In the genomic region with DNA sequence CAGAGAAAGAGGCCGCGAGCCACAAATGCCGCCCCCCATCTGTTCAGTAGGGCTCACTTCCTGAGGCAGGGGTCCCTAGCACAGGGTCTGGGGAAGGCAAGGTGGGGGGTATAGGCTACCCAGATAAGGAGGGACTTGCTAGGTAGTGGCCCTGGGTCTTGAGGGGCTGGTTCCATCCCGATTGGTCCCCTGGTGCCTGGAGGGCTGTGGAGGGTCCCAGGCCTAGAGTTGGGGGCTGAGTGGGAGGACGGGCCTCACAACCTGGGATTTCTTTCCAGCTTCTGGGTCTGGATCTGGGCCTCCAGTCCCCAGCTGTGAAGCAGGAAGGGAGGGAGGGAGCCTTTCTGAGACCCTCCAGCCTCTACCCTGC, we compare ENCODE assay signal across 20 cellular contexts.
"Had no signal": no experiment of that assay in that cellular context is flagged by ENCODE, and none has a peak within 500 bp of the region (broad histone marks: within the 10 kb centered on the region; RNA-seq: fewer than 3 reads in every experiment).

No MANE protein-coding gene starts in this region.

- H3K4me3 Mint-ChIP-seq: mesothelial cell of epicardium; stimulated activated memory B cell treated with anti-CD40 and anti-IgM and Interleukin-4, amounts not matched to agents 10 μg/mL and 1 μg/mL and 100 μg/mL, for 72 hours had no signal

- ATAC-seq: effector memory CD8-positive, alpha-beta T cell; left cardiac atrium; left lung; mucosa of descending colon; naive thymus-derived CD4-positive, alpha-beta T cell; stimulated activated naive CD8-positive, alpha-beta T cell treated with anti-CD3 and anti-CD28 coated beads, Interleukin-15, Interleukin-2, amounts not matched to agents 100 U/mL and 50 U/mL, for 24 hours had no signal

- H3K9me3 ChIP-seq: esophagus squamous epithelium, left lung, mucosa of descending colon, psoas muscle, sigmoid colon, thoracic aorta, tibial nerve, upper lobe of right lung, uterus had no signal

- H3K9me3 Mint-ChIP-seq: effector memory CD8-positive, alpha-beta T cell; mesothelial cell of epicardium; stimulated activated memory B cell treated with anti-CD40 and anti-IgM and Interleukin-4, amounts not matched to agents 10 μg/mL and 1 μg/mL and 100 μg/mL, for 72 hours had no signal

- H3K36me3 Mint-ChIP-seq: mesothelial cell of epicardium; stimulated activated memory B cell treated with anti-CD40 and anti-IgM and Interleukin-4, amounts not matched to agents 10 μg/mL and 1 μg/mL and 100 μg/mL, for 72 hours had no signal

- DNase-seq: cortex of kidney; effector memory CD8-positive, alpha-beta T cell; erythroblast; esophagus squamous epithelium; foreskin melanocyte; left cardiac atrium; mesenchymal stem cell; naive thymus-derived CD4-positive, alpha-beta T cell; sigmoid colon; stimulated activated CD4-positive, alpha-beta T cell treated with anti-CD3 and anti-CD28 coated beads, Interleukin-4, amount 100 ng/mL, for 4 hours; stimulated activated naive CD8-positive, alpha-beta T cell treated with anti-CD3 and anti-CD28 coated beads, Interleukin-15, Interleukin-2, amounts not matched to agents 100 U/mL and 50 U/mL, for 24 hours; upper lobe of right lung; uterus had no signal

- H3K36me3 ChIP-seq: esophagus squamous epithelium, left lung, sigmoid colon, thoracic aorta, tibial nerve, upper lobe of right lung, uterus had no signal

- H3K4me3 ChIP-seq: left lung, mucosa of descending colon, upper lobe of right lung, uterus had no signal

- H3K27ac ChIP-seq: esophagus squamous epithelium, left lung, psoas muscle, sigmoid colon, thoracic aorta, tibial nerve, upper lobe of right lung, uterus had no signal

- H3K27ac Mint-ChIP-seq: effector memory CD8-positive, alpha-beta T cell; mesothelial cell of epicardium; naive thymus-derived CD4-positive, alpha-beta T cell; stimulated activated memory B cell treated with anti-CD40 and anti-IgM and Interleukin-4, amounts not matched to agents 10 μg/mL and 1 μg/mL and 100 μg/mL, for 72 hours had no signal
